In the genomic region with DNA sequence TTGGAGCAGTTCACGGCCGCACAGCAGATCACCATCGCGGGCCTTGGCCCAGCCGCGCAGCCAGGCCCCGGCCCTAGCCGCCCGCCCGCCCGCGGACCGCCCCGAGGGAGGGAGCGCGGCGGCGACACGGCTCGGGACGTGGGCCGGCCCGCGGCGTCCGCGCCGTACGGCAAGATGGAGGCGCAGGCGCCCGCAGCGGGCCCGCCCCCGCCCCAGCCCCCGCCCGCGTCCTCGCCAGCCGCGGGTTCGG, we compare ENCODE assay signal across 8 cellular contexts. TPM values are rescaled to one million over a fixed set of nuclear protein-coding genes. Genes with fewer than 3 reads are reported as not detected.
A peak's percentile ranks its signal among the peaks of the same experiment; 100 is the strongest.
DNase-seq lines count a peak whose midpoint lies in the region; ATAC-seq, FAIRE-seq and TF ChIP-seq lines count a peak whose summit lies in the region.

A gene with protein sequence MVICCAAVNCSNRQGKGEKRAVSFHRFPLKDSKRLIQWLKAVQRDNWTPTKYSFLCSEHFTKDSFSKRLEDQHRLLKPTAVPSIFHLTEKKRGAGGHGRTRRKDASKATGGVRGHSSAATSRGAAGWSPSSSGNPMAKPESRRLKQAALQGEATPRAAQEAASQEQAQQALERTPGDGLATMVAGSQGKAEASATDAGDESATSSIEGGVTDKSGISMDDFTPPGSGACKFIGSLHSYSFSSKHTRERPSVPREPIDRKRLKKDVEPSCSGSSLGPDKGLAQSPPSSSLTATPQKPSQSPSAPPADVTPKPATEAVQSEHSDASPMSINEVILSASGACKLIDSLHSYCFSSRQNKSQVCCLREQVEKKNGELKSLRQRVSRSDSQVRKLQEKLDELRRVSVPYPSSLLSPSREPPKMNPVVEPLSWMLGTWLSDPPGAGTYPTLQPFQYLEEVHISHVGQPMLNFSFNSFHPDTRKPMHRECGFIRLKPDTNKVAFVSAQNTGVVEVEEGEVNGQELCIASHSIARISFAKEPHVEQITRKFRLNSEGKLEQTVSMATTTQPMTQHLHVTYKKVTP (minus strand): TSS at position 176 of the 250 bp plus-strand sequence. CDS start 141 bp downstream, at position 35.

- no peak for FAIRE-seq in bronchial epithelial cell (lab: Jason Lieb, UNC)

- DNase-seq in AG08395 (ENCODE audit: low spot score) (peak; percentile 87), SJCRH30 (no peak), bronchial epithelial cell (ENCODE audit: low read depth) (no peak), left colon (peak; percentile 48 to 72), SW480 (ENCODE audit: low spot score) (no peak)
- peak; percentile 17 to 21 for DNase-seq in stimulated activated CD8-positive, alpha-beta memory T cell treated with anti-CD3 and anti-CD28 coated beads, Interleukin-4, amount 100 ng/mL, for 1 hour (ENCODE audit: low read depth in 2 of 2, low spot score in 1 of 2)

- H3K36me3 ChIP-seq in SJCRH30 (peaks cover 40% of the 10 kb centered on the region), bronchial epithelial cell (ENCODE audit: control insufficient read depth, insufficient read depth, low read length) (peaks cover 17% of the 10 kb centered on the region)

- H3K27ac ChIP-seq in SJCRH30: peak within 1 kb of the TSS; percentile 98

- H3K4me3 ChIP-seq in SJCRH30 (peak within 1 kb of the TSS; percentile 95), bronchial epithelial cell (ENCODE audit: low read depth, low read length) (peak within 1 kb of the TSS; percentile 90)

- ATAC-seq in GM18868 (IDR thresholded peaks at IDR 0.05; ENCODE audit: unreplicated experiment) (peak; percentile 54), HG03025 (IDR thresholded peaks at IDR 0.05; ENCODE audit: low FRiP score, unreplicated experiment) (peak; percentile 50), left colon (peak; percentile 75)

- no peaks in the 10 kb centered on the region for H3K9me3 ChIP-seq in SJCRH30 (replicated peaks)

- intact Hi-C loops in left colon (cut with DNase I, micrococcal nuclease): no loop called here

- H3K4me1 ChIP-seq in SJCRH30: peaks cover 4% of the 10 kb centered on the region

- no peak for TF ChIP-seq CTCF in bronchial epithelial cell (IDR thresholded peaks at IDR 0.05; ENCODE audit: insufficient read depth, low read length, severe bottlenecking)

- H3K27me3 ChIP-seq in SJCRH30 (no peaks in the 10 kb centered on the region), bronchial epithelial cell (ENCODE audit: control insufficient read depth, insufficient read depth, low read length) (no peaks in the 10 kb centered on the region)

RNA-seq across cellular contexts. Expression of the gene that starts here (rescaled TPM):
- 48.9 and 51.9 TPM in 2 replicates for total RNA-seq in SJCRH30 (2014; rRNA removed; shearing (Covaris generic))
- total RNA-seq in bronchial epithelial cell: 50.2 and 54.8 TPM in 2 replicates
- total RNA-seq in left colon: 10 to 100 TPM; 86.0 to 86.7 TPM

Comparison
In these comparisons a context has a peak if more than half of its experiments do, and no peak if none do; other contexts are left out.
1. DNase-seq: peak in AG08395 (single experiment), left colon (2 of 2) and stimulated activated CD8-positive, alpha-beta memory T cell treated with anti-CD3 and anti-CD28 coated beads, Interleukin-4, amount 100 ng/mL, for 1 hour (2 of 2); none in SJCRH30 (0 of 2), bronchial epithelial cell (single experiment) and SW480 (single experiment).
2. Peak in every context shown above with its lines, with median percentiles within 50 percentile points of each other: ATAC-seq.